13 cellular contexts compared by ENCODE assay signal in genomic region chr21:36205962-36206361, GRCh38. TPM values are rescaled to one million over a fixed set of nuclear protein-coding genes. Genes with fewer than 3 reads are reported as not detected.
DNase-seq lines count a peak whose midpoint lies in the region; TF ChIP-seq lines count a peak whose summit lies in the region.
"Had no signal": no experiment of that assay in that cellular context is flagged by ENCODE, and none has a peak within 500 bp of the region (broad histone marks: within the 10 kb centered on the region; RNA-seq: fewer than 3 reads in every experiment).

No MANE protein-coding gene starts in this region.

- no peak overlapping the region for H3K9ac ChIP-seq in parathyroid adenoma
- H3K9ac ChIP-seq: BLaER1 treated with 17β-estradiol and CSF1 and Interleukin-3, amounts not matched to agents 10 nM and 100 nM had no signal

- no peak overlapping the region for H3K4me3 ChIP-seq in AG04450 (ENCODE audit: low read depth, low read length)
- no peak overlapping the region for H3K4me3 ChIP-seq in HEK293 (ENCODE audit: low read depth, low read length)
- no peak overlapping the region for H3K4me3 ChIP-seq in parathyroid adenoma (ENCODE audit: low read depth, low read length)
- H3K4me3 ChIP-seq: BLaER1 treated with 17β-estradiol and CSF1 and Interleukin-3, amounts not matched to agents 10 nM and 100 nM; HAP-1 had no signal

- POLR2A ChIA-PET in AG04450 (lab: Yijun Ruan, JAX) (no interaction called here), HEK293 (lab: Yijun Ruan, JAX) (no interaction called here)

- peak overlapping the region; percentile 52 for H3K27ac ChIP-seq in AG04450 (ENCODE audit: low read depth, low read length)
- H3K27ac ChIP-seq in HEK293 (ENCODE audit: extremely low read depth, low read depth, low read length) = no peak overlapping the region
- peak overlapping the region; percentile 84 for H3K27ac ChIP-seq in parathyroid adenoma
- H3K27ac ChIP-seq: BLaER1 treated with 17β-estradiol and CSF1 and Interleukin-3, amounts not matched to agents 10 nM and 100 nM had no signal

- H3K36me3 ChIP-seq in HEK293 (ENCODE audit: control insufficient read depth in 2 of 2, insufficient read depth in 1 of 2, low read length in 2 of 2) = no peaks in the 10 kb centered on the region; a peak in 1 of 3 replicates
- H3K36me3 ChIP-seq in parathyroid adenoma (ENCODE audit: control insufficient read depth, insufficient read depth, low read length) = no peaks in the 10 kb centered on the region
- H3K36me3 ChIP-seq: HAP-1 had no signal

- CTCF ChIA-PET in AG04450 (lab: Charles Lee) (interaction anchor here (0.6 kb wide), 1 partner anchor 67 kb away, joined by 5 read pairs; no protein-coding TSS in a partner anchor), HEK293 (lab: Yijun Ruan, JAX) (interaction anchor here (0.6 to 1.7 kb wide), 6 partner anchors 17 to 115 kb away, joined by 3 to 4 read pairs (median 3); no protein-coding TSS in a partner anchor)

- H3K4me1 ChIP-seq in HEK293 (ENCODE audit: control insufficient read depth, insufficient read depth, low read length) (peaks cover 26% of the 10 kb centered on the region), parathyroid adenoma (peaks cover 24% of the 10 kb centered on the region)
- H3K4me1 ChIP-seq: HAP-1 had no signal

- TF ChIP-seq CTCF in AG04450 (IDR thresholded peaks at IDR 0.05; ENCODE audit: low read depth, low read length) (no peak), HEK293 (tag by site-specific recombination; IDR thresholded peaks at IDR 0.05) (no peak), parathyroid adenoma (IDR thresholded peaks at IDR 0.05) (no peak)

- H3K27me3 ChIP-seq in AG04450 (ENCODE audit: control insufficient read depth, insufficient read depth, low read length) = no peaks in the 10 kb centered on the region
- no peaks in the 10 kb centered on the region for H3K27me3 ChIP-seq in parathyroid adenoma (ENCODE audit: control insufficient read depth, insufficient read depth, low read length)
- H3K27me3 ChIP-seq: BLaER1 treated with 17β-estradiol and CSF1 and Interleukin-3, amounts not matched to agents 10 nM and 100 nM had no signal

- H3K9me3 ChIP-seq in AG04450 (ENCODE audit: control insufficient read depth, insufficient read depth, low read length) (no peaks in the 10 kb centered on the region; the same call in 1 of the 2 replicates), HEK293 (ENCODE audit: control insufficient read depth, insufficient read depth, low read depth, low read length) (no peaks in the 10 kb centered on the region), parathyroid adenoma (ENCODE audit: control insufficient read depth, low read length) (no peaks in the 10 kb centered on the region)
- H3K9me3 ChIP-seq: BLaER1 treated with 17β-estradiol and CSF1 and Interleukin-3, amounts not matched to agents 10 nM and 100 nM; HAP-1 had no signal

- H3K4me2 ChIP-seq in parathyroid adenoma (ENCODE audit: low read length) = no peak overlapping the region
- H3K4me2 ChIP-seq: BLaER1 treated with 17β-estradiol and CSF1 and Interleukin-3, amounts not matched to agents 10 nM and 100 nM had no signal

- H2AFZ ChIP-seq in parathyroid adenoma = no peak overlapping the region

- DNase-seq in AG04450 (ENCODE audit: low read depth, low spot score) = no peak
- DNase-seq in amniotic stem cell (lab: John Stamatoyannopoulos, UW) = peak; percentile 15
- no peak for DNase-seq in H4 (ENCODE audit: low spot score)
- DNase-seq in NCI-H146 treated with DMSO at 0.1 percent for 48 hours (lab: John Stamatoyannopoulos, UW; ENCODE audit: unreplicated experiment) = no peak
- no peak for DNase-seq in NCI-H82 (lab: John Stamatoyannopoulos, UW)
- DNase-seq: 8988T; CD4-positive, CD25-positive, alpha-beta regulatory T cell; DMS53; GOT3 had no signal

- no peaks in the 10 kb centered on the region for H3K79me2 ChIP-seq in parathyroid adenoma

TF ChIP-seq in HEK293, 187 proteins besides CTCF, POLR2A, EP300 and RAD21:
- TF ChIP-seq ZNF114 (tag by site-specific recombination; IDR thresholded peaks at IDR 0.05) = no peak
- TF ChIP-seq ZNF280D (tag by site-specific recombination; IDR thresholded peaks at IDR 0.05) = no peak
- TF ChIP-seq ATF2 (tag by site-specific recombination; IDR thresholded peaks at IDR 0.05; ENCODE audit: low read depth) = peak; percentile 78

RNA-seq across cellular contexts. Expression of gene DOP1B, which starts 49.3 kb away (rescaled TPM):
- polyA plus RNA-seq in AG04450 (2011; rRNA removed) = 7.3 and 8.9 TPM in 2 replicates
- polyA minus RNA-seq in AG04450 (2011; rRNA and poly(A)+ RNA removed) = 11.9 and 12.9 TPM in 2 replicates
- 1.2 and 1.5 TPM in 2 replicates for total RNA-seq in H4 (2014; rRNA removed; shearing (Covaris generic))
